17 cellular contexts compared by ENCODE assay signal in the genomic region with DNA sequence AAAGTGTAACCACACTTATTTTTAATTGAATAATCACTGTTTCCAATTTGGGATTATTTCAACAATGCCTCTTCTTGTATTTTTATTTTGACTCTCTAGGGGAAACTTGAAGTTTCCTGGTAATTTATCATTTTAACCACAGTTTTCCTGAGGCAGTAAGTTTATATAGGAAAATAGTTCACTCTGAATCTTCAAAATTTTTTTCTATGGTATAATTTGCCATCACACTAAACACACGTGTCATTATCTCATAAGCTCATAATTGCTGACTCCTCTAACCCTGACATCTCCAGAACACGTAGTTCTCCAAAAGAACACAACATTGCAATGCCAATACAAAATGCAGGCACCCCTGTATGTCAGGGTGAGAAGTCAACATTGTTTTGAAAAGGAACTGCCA.
A peak's percentile ranks its signal among the peaks of the same experiment; 100 is the strongest.
DNase-seq lines count a peak whose midpoint lies in the region; TF ChIP-seq lines count a peak whose summit lies in the region.
"Had no signal": no experiment of that assay in that cellular context is flagged by ENCODE, and none has a peak within 500 bp of the region (broad histone marks: within the 10 kb centered on the region; RNA-seq: fewer than 3 reads in every experiment).

No MANE protein-coding gene starts in this region.

- H3K36me3 ChIP-seq in A673 (ENCODE audit: insufficient read depth, low read length, poor library complexity, severe bottlenecking) = no peaks in the 10 kb centered on the region
- H3K36me3 ChIP-seq in SK-N-MC (ENCODE audit: insufficient read depth, low read length) = no peaks in the 10 kb centered on the region
- H3K36me3 ChIP-seq: BE2C, HAP-1 had no signal

- H3K27ac ChIP-seq in A673 (ENCODE audit: low read depth, low read length, poor library complexity, severe bottlenecking) = no peak overlapping the region
- H3K27ac ChIP-seq in SK-N-MC = no peak overlapping the region
- H3K27ac ChIP-seq: A549 had no signal

- H3K4me3 Mint-ChIP-seq in CD14-positive monocyte = no peak overlapping the region
- H3K4me3 Mint-ChIP-seq: CD4-positive, alpha-beta memory T cell; IgD-negative memory B cell had no signal

- DNase-seq in A673 (ENCODE audit: low spot score) = peak; percentile 46
- peak; percentile 40 for DNase-seq in COLO829 (ENCODE audit: low spot score)
- DNase-seq in SK-N-MC (ENCODE audit: low read depth, low spot score) = peak; percentile 37
- peak; percentile 68 for DNase-seq in foreskin melanocyte
- DNase-seq in CD14-positive monocyte (ENCODE audit: low spot score) = no peak
- no peak for DNase-seq in NCI-H2171 treated with DMSO at 0.1 percent for 48 hours (lab: John Stamatoyannopoulos, UW)
- DNase-seq in NCI-H1694 (lab: John Stamatoyannopoulos, UW) = no peak
- DNase-seq: BE2C; CD4-positive, alpha-beta memory T cell; NCI-H1694 treated with DMSO at 0.1 percent for 48 hours; NCI-H2081 treated with DMSO at 0.1 percent for 48 hours; NCI-H510A treated with DMSO at 0.1 percent for 48 hours; NCI-H774; Right ventricle myocardium superior had no signal

- no peak overlapping the region for H3K27ac Mint-ChIP-seq in CD14-positive monocyte
- H3K27ac Mint-ChIP-seq: IgD-negative memory B cell had no signal

- no TSS peak for BruUV-seq in A673 (replicated peaks; lab: Mats Ljungman, UMichigan)

- H3K27me3 Mint-ChIP-seq in CD14-positive monocyte (ENCODE audit: low read depth in 3 of 3) = peaks cover 2 to 5% (median 5%) of the 10 kb centered on the region in 3 donors

- POLR2A ChIA-PET in A673 (lab: Charles Lee; ENCODE audit: low non-redundant PET) = no interaction called here

- no peak overlapping the region for H3K4me3 ChIP-seq in A673 (ENCODE audit: low read depth, low read length, poor library complexity, severe bottlenecking)
- H3K4me3 ChIP-seq in SK-N-MC = no peak overlapping the region
- H3K4me3 ChIP-seq: A549, HAP-1 had no signal

- H3K4me1 ChIP-seq in A673 (ENCODE audit: insufficient read depth, low read length, poor library complexity, severe bottlenecking) = peaks cover 36% of the 10 kb centered on the region
- H3K4me1 ChIP-seq: A549, HAP-1 had no signal

- TF ChIP-seq CTCF in A673 (conservative IDR thresholded peaks at IDR 0.05; ENCODE audit: low read depth, low read length) = no peak
- TF ChIP-seq CTCF in CD14-positive monocyte (IDR thresholded peaks at IDR 0.05) = no peak

- H3K36me3 Mint-ChIP-seq in CD14-positive monocyte = no peaks in the 10 kb centered on the region
- H3K36me3 Mint-ChIP-seq: CD4-positive, alpha-beta memory T cell had no signal

- CTCF ChIA-PET in A673 (lab: Charles Lee) = no interaction called here

- no peak overlapping the region for H3K9ac ChIP-seq in SK-N-MC (ENCODE audit: insufficient read length)

- peaks cover 0 to 8% (median 3%) of the 10 kb centered on the region in 7 donors for H3K9me3 Mint-ChIP-seq in CD14-positive monocyte

- H3K9me3 ChIP-seq in A673 (ENCODE audit: low read depth, low read length, poor library complexity, severe bottlenecking) (no peaks in the 10 kb centered on the region), SK-N-MC (ENCODE audit: low read depth, low read length) (peaks cover 3% of the 10 kb centered on the region; the same call in 1 of the 2 replicates)
- H3K9me3 ChIP-seq: BE2C, HAP-1 had no signal

- H3K4me1 Mint-ChIP-seq in CD14-positive monocyte = peaks cover 4% of the 10 kb centered on the region
- H3K4me1 Mint-ChIP-seq: CD4-positive, alpha-beta memory T cell had no signal

- peaks cover 75% of the 10 kb centered on the region for H3K27me3 ChIP-seq in A673 (replicated peaks; ENCODE audit: insufficient read depth, low read depth, low read length, poor library complexity)
- H3K27me3 ChIP-seq: BE2C had no signal

- intact Hi-C loops in A673 (cut with micrococcal nuclease; ENCODE audit: unreplicated experiment) = loop anchor here (5.0 kb wide), 1 partner anchor 81 kb away; no protein-coding TSS in a partner anchor
- intact Hi-C loops in CD14-positive monocyte (cut with micrococcal nuclease) = no loop called here

Comparison
In these comparisons a context has a peak if more than half of its experiments do, and no peak if none do; other contexts are left out.
1. DNase-seq: peak in A673 (single experiment), COLO829 (single experiment), SK-N-MC (single experiment) and foreskin melanocyte (single experiment); none in CD14-positive monocyte (single experiment), NCI-H2171 treated with DMSO at 0.1 percent for 48 hours (single experiment) and NCI-H1694 (single experiment).